Comparison of ENCODE assay signal across 15 cellular contexts in genomic region chr2:229176136-229176535, GRCh38.
A peak's percentile ranks its signal among the peaks of the same experiment; 100 is the strongest.
DNase-seq lines count a peak whose midpoint lies in the region; ATAC-seq and TF ChIP-seq lines count a peak whose summit lies in the region.
"Had no signal": no experiment of that assay in that cellular context is flagged by ENCODE, and none has a peak within 500 bp of the region (broad histone marks: within the 10 kb centered on the region; RNA-seq: fewer than 3 reads in every experiment).

No MANE protein-coding gene starts in this region.

- no peak overlapping the region for H3K4me2 ChIP-seq in SK-N-SH

- H3K9me3 ChIP-seq in SK-N-MC (ENCODE audit: low read depth, low read length) = peaks cover 4% of the 10 kb centered on the region; the same call in 1 of the 2 replicates
- no peaks in the 10 kb centered on the region for H3K9me3 ChIP-seq in SK-N-SH
- H3K9me3 ChIP-seq: BE2C, HAP-1 had no signal

- H2AFZ ChIP-seq in SK-N-SH (ENCODE audit: low read depth) = no peak overlapping the region

- no peaks in the 10 kb centered on the region for H3K27me3 ChIP-seq in SK-N-SH (ENCODE audit: insufficient read depth)
- H3K27me3 ChIP-seq: BE2C had no signal

- no peak for TF ChIP-seq EP300 in SK-N-SH (IDR thresholded peaks at IDR 0.05; ENCODE audit: borderline replicate concordance in 1 of 2, low read depth in 1 of 2, low read length in 1 of 2)

- H3K79me2 ChIP-seq in SK-N-SH (ENCODE audit: insufficient read depth) = no peaks in the 10 kb centered on the region

- peak; percentile 32 for DNase-seq in ELR (ENCODE audit: low read depth)
- peak; percentile 3 to 66 for DNase-seq in NCI-H2081 (lab: John Stamatoyannopoulos, UW)
- DNase-seq in SK-N-MC (ENCODE audit: low read depth, low spot score) = peak; percentile 30
- DNase-seq in fibroblast of gingiva (ENCODE audit: low read depth) = peak; percentile 79
- no peak for DNase-seq in AG08395 (ENCODE audit: low spot score)
- no peak for DNase-seq in SK-N-SH
- no peak for DNase-seq in omental fat pad (ENCODE audit: low spot score)
- DNase-seq: BE2C; CD4-positive, alpha-beta memory T cell; DMS79 treated with DMSO at 0.1 percent for 48 hours; EL; GDM1; HFFc6 had no signal

- H3K27ac ChIP-seq in SK-N-MC = peak overlapping the region; percentile 88
- no peak overlapping the region for H3K27ac ChIP-seq in SK-N-SH (ENCODE audit: low read depth in 2 of 2, low read length in 1 of 2)
- H3K27ac ChIP-seq: C4-2B had no signal

- CTCF ChIA-PET in SK-N-SH (lab: Yijun Ruan, JAX) = no interaction called here

- ATAC-seq in omental fat pad (ENCODE audit: low FRiP score) = no peak

- TF ChIP-seq RAD21 in SK-N-SH (IDR thresholded peaks at IDR 0.05; ENCODE audit: low read length) = no peak

- H3K36me3 ChIP-seq in SK-N-MC (ENCODE audit: insufficient read depth, low read length) (no peaks in the 10 kb centered on the region), SK-N-SH (replicated peaks in 1 of 2; ENCODE audit: control insufficient read depth in 1 of 2, insufficient read depth in 2 of 2, low read length in 1 of 2) (no peaks in the 10 kb centered on the region)
- H3K36me3 ChIP-seq: BE2C, HAP-1 had no signal

- H3K9ac ChIP-seq in SK-N-MC (ENCODE audit: insufficient read length) (no peak overlapping the region), SK-N-SH (no peak overlapping the region)

- no peaks in the 10 kb centered on the region for H4K20me1 ChIP-seq in SK-N-SH (ENCODE audit: insufficient read depth)

- WGBS in SK-N-SH (ENCODE audit: low lambda C conversion rate) = 17% methylated on average over 3 of the region's 3 CpGs

- POLR2A ChIA-PET in SK-N-SH (lab: Yijun Ruan, JAX) = no interaction called here

- no peaks in the 10 kb centered on the region for H3K9me2 ChIP-seq in SK-N-SH

- no peak for TF ChIP-seq CTCF in SK-N-SH (IDR thresholded peaks at IDR 0.05)
- no peak for TF ChIP-seq CTCF in omental fat pad (IDR thresholded peaks at IDR 0.05)

- peak overlapping the region; percentile 47 for H3K4me3 ChIP-seq in SK-N-MC
- no peak overlapping the region for H3K4me3 ChIP-seq in SK-N-SH (ENCODE audit: low read depth in 2 of 2, low read length in 1 of 2)
- H3K4me3 ChIP-seq: HAP-1 had no signal

- no peaks in the 10 kb centered on the region for H3F3A ChIP-seq in SK-N-SH (replicated peaks; ENCODE audit: insufficient read depth)

- peaks cover 0 to 13% of the 10 kb centered on the region in 2 experiments; a peak in 2 of 4 replicates for H3K4me1 ChIP-seq in SK-N-SH (ENCODE audit: control insufficient read depth in 1 of 2, insufficient read depth in 2 of 2, low read depth in 1 of 2, low read length in 1 of 2)
- H3K4me1 ChIP-seq: BE2C, HAP-1 had no signal

TF ChIP-seq in SK-N-SH, 30 proteins besides CTCF, POLR2A, EP300 and RAD21:
- TF ChIP-seq SIN3A (IDR thresholded peaks at IDR 0.05; ENCODE audit: borderline replicate concordance, low read depth, low read length) = no peak
- no peak for TF ChIP-seq TEAD4 (IDR thresholded peaks at IDR 0.05; ENCODE audit: borderline replicate concordance, insufficient read depth)
- TF ChIP-seq FOXM1 (IDR thresholded peaks at IDR 0.05; ENCODE audit: low read depth) = no peak
- no peak for TF ChIP-seq POLR2AphosphoS5 (IDR thresholded peaks at IDR 0.05; ENCODE audit: low read depth, low read length)
- TF ChIP-seq MXI1 (IDR thresholded peaks at IDR 0.05; ENCODE audit: low read depth, low read length) = no peak
- no peak for TF ChIP-seq TAF1 (IDR thresholded peaks at IDR 0.05; ENCODE audit: borderline replicate concordance, low read depth, low read length)
- no peak for TF ChIP-seq RCOR1 (IDR thresholded peaks at IDR 0.05; ENCODE audit: low read length)
- TF ChIP-seq, protein P1, sequence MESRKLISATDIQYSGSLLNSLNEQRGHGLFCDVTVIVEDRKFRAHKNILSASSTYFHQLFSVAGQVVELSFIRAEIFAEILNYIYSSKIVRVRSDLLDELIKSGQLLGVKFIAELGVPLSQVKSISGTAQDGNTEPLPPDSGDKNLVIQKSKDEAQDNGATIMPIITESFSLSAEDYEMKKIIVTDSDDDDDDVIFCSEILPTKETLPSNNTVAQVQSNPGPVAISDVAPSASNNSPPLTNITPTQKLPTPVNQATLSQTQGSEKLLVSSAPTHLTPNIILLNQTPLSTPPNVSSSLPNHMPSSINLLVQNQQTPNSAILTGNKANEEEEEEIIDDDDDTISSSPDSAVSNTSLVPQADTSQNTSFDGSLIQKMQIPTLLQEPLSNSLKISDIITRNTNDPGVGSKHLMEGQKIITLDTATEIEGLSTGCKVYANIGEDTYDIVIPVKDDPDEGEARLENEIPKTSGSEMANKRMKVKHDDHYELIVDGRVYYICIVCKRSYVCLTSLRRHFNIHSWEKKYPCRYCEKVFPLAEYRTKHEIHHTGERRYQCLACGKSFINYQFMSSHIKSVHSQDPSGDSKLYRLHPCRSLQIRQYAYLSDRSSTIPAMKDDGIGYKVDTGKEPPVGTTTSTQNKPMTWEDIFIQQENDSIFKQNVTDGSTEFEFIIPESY (IDR thresholded peaks at IDR 0.05; ENCODE audit: borderline replicate concordance, low read depth) = no peak
- TF ChIP-seq TCF12 (IDR thresholded peaks at IDR 0.05) = no peak
- TF ChIP-seq REST (IDR thresholded peaks at IDR 0.05; ENCODE audit: low read depth, low read length) = no peak
- TF ChIP-seq JUND (IDR thresholded peaks at IDR 0.05) = no peak

Comparison
In these comparisons a context has a peak if more than half of its experiments do, and no peak if none do; other contexts are left out.
1. DNase-seq: peak in ELR (single experiment), NCI-H2081 (2 of 2), SK-N-MC (single experiment) and fibroblast of gingiva (single experiment); none in AG08395 (single experiment), SK-N-SH (single experiment) and omental fat pad (single experiment).